24 cellular contexts compared by ENCODE assay signal in the genomic region with DNA sequence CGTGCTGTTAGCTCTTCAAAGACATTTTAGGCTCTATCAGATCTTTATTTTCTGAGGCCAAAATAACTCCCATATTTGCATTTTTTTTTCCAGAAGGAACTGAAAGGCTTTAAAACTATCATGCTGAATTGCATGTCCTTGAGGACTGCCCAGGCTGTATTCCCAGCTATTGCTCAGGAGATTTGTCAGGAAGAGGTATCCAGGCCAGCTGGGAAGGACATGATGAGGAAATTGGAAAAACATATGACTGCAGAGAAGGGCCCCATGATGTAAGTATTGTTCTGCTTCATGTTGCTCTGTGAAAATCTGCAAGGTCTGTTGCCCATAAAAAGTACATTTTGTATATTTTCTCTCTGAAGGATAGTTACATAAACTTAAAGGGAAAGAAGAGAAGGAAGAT. TPM values are rescaled to one million over a fixed set of nuclear protein-coding genes. Genes with fewer than 3 reads are reported as not detected.
DNase-seq lines count a peak whose midpoint lies in the region; ATAC-seq, FAIRE-seq and TF ChIP-seq lines count a peak whose summit lies in the region.
"Had no signal": no experiment of that assay in that cellular context is flagged by ENCODE, and none has a peak within 500 bp of the region (broad histone marks: within the 10 kb centered on the region; RNA-seq: fewer than 3 reads in every experiment).

No MANE protein-coding gene starts in this region.

- intact Hi-C loops in cardiac septum (cut with DNase I) = loop anchor here (10.0 kb wide), 1 partner anchor 279 kb away; a partner anchor contains a TSS
- intact Hi-C loops in psoas muscle (cut with DNase I) = loop anchor here in 1 of 2 donors (10.0 kb wide), 1 partner anchor 279 kb away; a partner anchor contains a TSS
- intact Hi-C loops in CD14-positive monocyte (cut with micrococcal nuclease) = loop anchor here (5.0 kb wide), 2 partner anchors 91 to 281 kb away; no protein-coding TSS in a partner anchor

- H3K4me1 ChIP-seq in psoas muscle (peaks cover 10% of the 10 kb centered on the region), endodermal cell (ENCODE audit: control insufficient read depth, insufficient read depth, low read length) (no peaks in the 10 kb centered on the region)
- H3K4me1 ChIP-seq: SJCRH30 had no signal

- no peak for DNase-seq in stimulated activated naive CD8-positive, alpha-beta T cell treated with anti-CD3 and anti-CD28 coated beads, Interleukin-15, Interleukin-2, amounts not matched to agents 100 U/mL and 50 U/mL, for 24 hours
- peak; percentile 22 for DNase-seq in cardiac septum (ENCODE audit: low spot score)
- DNase-seq in psoas muscle = no peak
- no peak for DNase-seq in NOMO-1 (lab: John Stamatoyannopoulos, UW; ENCODE audit: unreplicated experiment in 2 of 2)
- no peak for DNase-seq in CD14-positive monocyte (ENCODE audit: low spot score)
- no peak for DNase-seq in D721Med (ENCODE audit: insufficient read length, low spot score)
- no peak for DNase-seq in endodermal cell
- DNase-seq: anterior cingulate cortex; CD4-positive, CD25-positive, alpha-beta regulatory T cell; DMS79; head of caudate nucleus; NCI-H187 treated with DMSO at 0.1 percent for 48 hours; NCI-H510A treated with DMSO at 0.1 percent for 48 hours; SJCRH30; small intestine; stimulated activated CD4-positive, alpha-beta T cell treated with anti-CD3 and anti-CD28 coated beads, Interleukin-4, amount 100 ng/mL, for 4 hours; stimulated activated CD8-positive, alpha-beta memory T cell treated with anti-CD3 and anti-CD28 coated beads, Interleukin-4, amount 100 ng/mL, for 48 hours had no signal

- no peaks in the 10 kb centered on the region for H3K9me3 Mint-ChIP-seq in stimulated activated naive CD8-positive, alpha-beta T cell treated with anti-CD3 and anti-CD28 coated beads, Interleukin-15, Interleukin-2, amounts not matched to agents 100 ng/mL and 50 ng/mL, for 24 hours
- H3K9me3 Mint-ChIP-seq in CD14-positive monocyte (no peaks in the 10 kb centered on the region), endodermal cell (no peaks in the 10 kb centered on the region)
- H3K9me3 Mint-ChIP-seq: activated T-helper 2 cell treated with anti-CD3 and anti-CD28 coated beads, Interferon-gamma antibody, Interleukin-2, Interleukin-4, amounts not matched to agents 10 μg/mL and 5 μg/mL and 100 μg/mL, durations not matched to agents 14 hours and 24 hours and 36 hours; CD4-positive, CD25-positive, alpha-beta regulatory T cell; IgD-negative memory B cell; type B pancreatic cell had no signal

- 41 to 74% (median 73%) methylated on average over 1 of the region's 1 CpG for WGBS in psoas muscle, 3 donors
- WGBS in endodermal cell (ENCODE audit: insufficient coverage in 1 of 2, insufficient read length in 1 of 2), 2 experiments = 85 to 92% methylated on average over 1 of the region's 1 CpG

- FAIRE-seq in D721Med (lab: Jason Lieb, UNC) = no peak
- FAIRE-seq: A549, islet of Langerhans, small intestine had no signal

- no peak overlapping the region for H3K4me3 Mint-ChIP-seq in stimulated activated naive CD8-positive, alpha-beta T cell treated with anti-CD3 and anti-CD28 coated beads, Interleukin-15, Interleukin-2, amounts not matched to agents 100 ng/mL and 50 ng/mL, for 24 hours
- H3K4me3 Mint-ChIP-seq in CD14-positive monocyte = no peak overlapping the region
- no peak overlapping the region for H3K4me3 Mint-ChIP-seq in endodermal cell
- H3K4me3 Mint-ChIP-seq: CD4-positive, CD25-positive, alpha-beta regulatory T cell; IgD-negative memory B cell; type B pancreatic cell had no signal

- H3K27ac Mint-ChIP-seq in stimulated activated naive CD8-positive, alpha-beta T cell treated with anti-CD3 and anti-CD28 coated beads, Interleukin-15, Interleukin-2, amounts not matched to agents 100 ng/mL and 50 ng/mL, for 24 hours = peak overlapping the region; percentile 17
- peak overlapping the region in 1 of 7 donors; percentile 15 for H3K27ac Mint-ChIP-seq in CD14-positive monocyte
- H3K27ac Mint-ChIP-seq in endodermal cell = no peak overlapping the region
- H3K27ac Mint-ChIP-seq: activated T-helper 2 cell treated with anti-CD3 and anti-CD28 coated beads, Interferon-gamma antibody, Interleukin-2, Interleukin-4, amounts not matched to agents 10 μg/mL and 5 μg/mL and 100 μg/mL, durations not matched to agents 14 hours and 24 hours and 36 hours; CD4-positive, CD25-positive, alpha-beta regulatory T cell; IgD-negative memory B cell; type B pancreatic cell had no signal

- H3K27ac ChIP-seq in psoas muscle = peak overlapping the region; percentile 69
- no peak overlapping the region for H3K27ac ChIP-seq in endodermal cell (ENCODE audit: low read depth, low read length)
- H3K27ac ChIP-seq: A549, SJCRH30 had no signal

- H3K9me3 ChIP-seq in psoas muscle = no peaks in the 10 kb centered on the region
- no peaks in the 10 kb centered on the region for H3K9me3 ChIP-seq in endodermal cell (ENCODE audit: control insufficient read depth, low read length)
- H3K9me3 ChIP-seq: A549, SJCRH30 had no signal

- peaks cover 47% of the 10 kb centered on the region for H3K4me1 Mint-ChIP-seq in stimulated activated naive CD8-positive, alpha-beta T cell treated with anti-CD3 and anti-CD28 coated beads, Interleukin-15, Interleukin-2, amounts not matched to agents 100 ng/mL and 50 ng/mL, for 24 hours (ENCODE audit: low read depth)
- H3K4me1 Mint-ChIP-seq in CD14-positive monocyte (peaks cover 3% of the 10 kb centered on the region), endodermal cell (peaks cover 14% of the 10 kb centered on the region)

- no peak for ATAC-seq in stimulated activated naive CD8-positive, alpha-beta T cell treated with anti-CD3 and anti-CD28 coated beads, Interleukin-15, Interleukin-2, amounts not matched to agents 100 U/mL and 50 U/mL, for 24 hours
- peak in 3 of 4 donors; percentile 31 to 54 (median 37) for ATAC-seq in psoas muscle
- ATAC-seq: A549; activated CD4-positive, CD25-positive, alpha-beta regulatory T cell treated with anti-CD3 and anti-CD28 coated beads, Interleukin-2, amount 50 U/mL, for 24 hours had no signal

- no peak overlapping the region for H3K4me3 ChIP-seq in psoas muscle
- no peak overlapping the region for H3K4me3 ChIP-seq in endodermal cell (ENCODE audit: low read length)
- H3K4me3 ChIP-seq: A549, SJCRH30 had no signal

- peaks cover 85% of the 10 kb centered on the region for H3K36me3 Mint-ChIP-seq in stimulated activated naive CD8-positive, alpha-beta T cell treated with anti-CD3 and anti-CD28 coated beads, Interleukin-15, Interleukin-2, amounts not matched to agents 100 ng/mL and 50 ng/mL, for 24 hours (ENCODE audit: low read depth)
- H3K36me3 Mint-ChIP-seq in CD14-positive monocyte = peaks cover 23 to 41% of the 10 kb centered on the region in 2 donors
- H3K36me3 Mint-ChIP-seq in endodermal cell (ENCODE audit: low read depth) = peaks cover 62% of the 10 kb centered on the region
- H3K36me3 Mint-ChIP-seq: IgD-negative memory B cell had no signal

- H3K9ac ChIP-seq in endodermal cell (ENCODE audit: extremely low read depth, low read length, poor library complexity, severe bottlenecking) = no peak overlapping the region

- H3K27me3 ChIP-seq in psoas muscle (ENCODE audit: insufficient read depth in 3 of 3, low read length in 2 of 3) (no peaks in the 10 kb centered on the region), endodermal cell (ENCODE audit: control insufficient read depth, insufficient read depth, low read length, poor library complexity, severe bottlenecking) (no peaks in the 10 kb centered on the region)
- H3K27me3 ChIP-seq: SJCRH30 had no signal

- no peaks in the 10 kb centered on the region for H3K27me3 Mint-ChIP-seq in stimulated activated naive CD8-positive, alpha-beta T cell treated with anti-CD3 and anti-CD28 coated beads, Interleukin-15, Interleukin-2, amounts not matched to agents 100 ng/mL and 50 ng/mL, for 24 hours
- H3K27me3 Mint-ChIP-seq in CD14-positive monocyte (ENCODE audit: low read depth in 3 of 3) (peaks cover 0 to 2% (median 0%) of the 10 kb centered on the region in 3 donors), endodermal cell (ENCODE audit: insufficient read depth) (no peaks in the 10 kb centered on the region)
- H3K27me3 Mint-ChIP-seq: CD4-positive, CD25-positive, alpha-beta regulatory T cell; IgD-negative memory B cell; type B pancreatic cell had no signal

- TF ChIP-seq CTCF in psoas muscle (IDR thresholded peaks at IDR 0.05) (no peak), CD14-positive monocyte (IDR thresholded peaks at IDR 0.05) (no peak), D721Med (IDR thresholded peaks at IDR 0.05; ENCODE audit: insufficient read depth, missing control alignments) (no peak), endodermal cell (conservative IDR thresholded peaks at IDR 0.05) (no peak)

- H3K36me3 ChIP-seq in psoas muscle (ENCODE audit: insufficient read depth in 1 of 2, low read depth in 1 of 2) (no peaks in the 10 kb centered on the region), endodermal cell (ENCODE audit: control insufficient read depth, insufficient read depth, low read length) (peaks cover 81% of the 10 kb centered on the region)

RNA-seq across cellular contexts. Expression of a gene that starts 5.7 kb away (rescaled TPM):
- 0.75 TPM for total RNA-seq in cardiac septum
- under 1 TPM; 0.27 to 0.90 (median 0.42) TPM for total RNA-seq in psoas muscle
- polyA plus RNA-seq in psoas muscle = 1 to 10 TPM in 2 of 3 donors, under 1 TPM in 1; 0.86 to 2.5 (median 1.4) TPM
- polyA plus RNA-seq in CD14-positive monocyte = under 1 TPM in 1 of 2 donors, not detected in 1; 0.11 TPM
- 10 to 100 TPM; 88.4 to 95.4 TPM for total RNA-seq in endodermal cell
- 37.8 TPM for polyA plus RNA-seq in endodermal cell (2013, experiment 1 of 2)
- 33.8 TPM for polyA plus RNA-seq in endodermal cell (2013, experiment 2 of 2)

RNA-seq across cellular contexts. Expression of a gene that starts 15.6 kb away (rescaled TPM):
- total RNA-seq in cardiac septum (30.7 TPM), psoas muscle (10 to 100 TPM; 15.0 to 51.1 (median 44.6) TPM), endodermal cell (10 to 100 TPM; 22.7 to 27.6 TPM)
- polyA plus RNA-seq in psoas muscle (10 to 100 TPM; 15.0 to 76.9 (median 18.6) TPM), CD14-positive monocyte (10 to 100 TPM; 14.9 to 29.4 TPM)
- polyA plus RNA-seq in endodermal cell (2013, experiment 1 of 2) = 51.2 TPM
- 49.4 TPM for polyA plus RNA-seq in endodermal cell (2013, experiment 2 of 2)

Comparison
In these comparisons a context has a peak if more than half of its experiments do, and no peak if none do; other contexts are left out.
1. RNA of a gene that starts 5.7 kb away (total RNA-seq): 88.4 to 95.4 TPM in endodermal cell; 0.75 TPM in cardiac septum (single experiment) and 0.27 to 0.90 TPM in psoas muscle; every median in the first group is over 10 times any median in the second.